ENCODE assay signal across 16 cellular contexts in the genomic region with DNA sequence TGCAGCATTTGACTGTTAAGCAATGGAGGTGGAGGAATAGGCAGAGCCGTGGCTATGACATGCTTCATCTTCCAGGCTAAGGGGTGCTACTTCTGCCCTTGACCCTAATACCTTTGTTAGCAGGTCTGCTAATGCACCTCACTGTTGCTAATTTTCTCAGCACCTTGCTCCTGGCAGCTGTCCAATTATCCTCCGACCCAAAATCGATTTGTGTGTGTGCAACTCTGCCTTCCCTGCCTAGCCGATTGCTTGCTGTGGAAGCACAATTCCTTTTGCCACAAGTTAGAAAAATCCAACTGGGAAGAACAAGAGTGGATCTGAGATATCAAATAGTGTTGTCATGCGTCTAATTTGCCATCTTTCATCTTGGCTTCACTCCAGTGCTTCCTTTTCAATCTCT.
"Had no signal": no experiment of that assay in that cellular context is flagged by ENCODE, and none has a peak within 500 bp of the region (broad histone marks: within the 10 kb centered on the region; RNA-seq: fewer than 3 reads in every experiment).

No MANE protein-coding gene starts in this region.

- H3K27me3 ChIP-seq: heart left ventricle, stomach, transverse colon had no signal

- H3K4me1 ChIP-seq: heart left ventricle, stomach, transverse colon had no signal

- H3K4me3 ChIP-seq: dorsolateral prefrontal cortex, heart left ventricle, stomach, thoracic aorta, transverse colon had no signal

- H3K36me3 ChIP-seq: heart left ventricle, stomach, thoracic aorta, transverse colon had no signal

- H3K9me3 ChIP-seq: heart left ventricle, stomach, thoracic aorta, transverse colon had no signal

- DNase-seq: cortex of kidney; dorsolateral prefrontal cortex; effector CD8-positive, alpha-beta T cell; heart left ventricle; hypothalamus; kidney glomerular epithelial cell; mammary epithelial cell; naive thymus-derived CD8-positive, alpha-beta T cell; posterior cingulate gyrus; right cardiac atrium; small intestine; stimulated activated CD4-positive, alpha-beta T cell treated with anti-CD3 and anti-CD28 coated beads, Interleukin-12 subunit alpha, Interleukin-12 subunit beta, amount 100 ng/mL, for 4 hours; stimulated activated naive CD4-positive, alpha-beta T cell; stomach; transverse colon had no signal

- H3K27ac ChIP-seq: dorsolateral prefrontal cortex, heart left ventricle, stomach, thoracic aorta, transverse colon had no signal
